ENCODE assay signal across 8 cellular contexts in genomic region chr11:67468835-67469811, GRCh38. TPM values are rescaled to one million over a fixed set of nuclear protein-coding genes. Genes with fewer than 3 reads are reported as not detected.
DNase-seq lines count a peak whose midpoint lies in the region; ATAC-seq and TF ChIP-seq lines count a peak whose summit lies in the region.

TMEM134 (minus strand) TSS chr11:67469251; CDS start chr11:67469192, 59 bp downstream.

- H3K9me3 ChIP-seq in HUES64 (ENCODE audit: insufficient read depth, low read depth, low read length) (no peaks in the 10 kb centered on the region), PC-3 (ENCODE audit: low read length) (no peaks in the 10 kb centered on the region)

- H4K20me1 ChIP-seq in PC-3 (ENCODE audit: low read length), result no peaks in the 10 kb centered on the region

- H3K4me2 ChIP-seq in PC-3 (ENCODE audit: low read length), result peak within 1 kb of the TSS; percentile 99

- BruUV-seq in PC-3 (replicated peaks; lab: Mats Ljungman, UMichigan), result TSS peak; percentile 59

- CTCF ChIA-PET in PC-3 (lab: Charles Lee), result interaction anchor here (0.7 to 2.0 kb wide), 2 partner anchors 68 to 118 kb away, joined by 3 to 15 read pairs; partner anchors contain the start of gene PPP1CA

- POLR2A ChIA-PET in PC-3 (lab: Charles Lee; ENCODE audit: unreplicated experiment), result no interaction called here

- TF ChIP-seq CTCF in PC-3 (conservative IDR thresholded peaks at IDR 0.05; ENCODE audit: low read depth, low read length), result peak; percentile 65

- H3K9ac ChIP-seq in HUES64 (ENCODE audit: low read depth, low read length) (peak within 1 kb of the TSS; percentile 77), PC-3 (ENCODE audit: low read length) (peak within 1 kb of the TSS; percentile 98)

- peaks cover 24% of the 10 kb centered on the region for H3K79me2 ChIP-seq in PC-3 (ENCODE audit: low read length)

- H3K9me2 ChIP-seq in PC-3 (replicated peaks; ENCODE audit: low read length), result no peaks in the 10 kb centered on the region

- intact Hi-C loops in PC-3 (cut with micrococcal nuclease), result loop anchor here (1.0 to 5.0 kb wide), 3 partner anchors 39 to 68 kb away; partner anchors contain the start of genes CDK2AP2, PPP1CA and RPS6KB2

- WGBS in HUES64, result 5% methylated on average over 81 of the region's 81 CpGs

- ATAC-seq in GM21367 (IDR thresholded peaks at IDR 0.05; ENCODE audit: unreplicated experiment), result peak; percentile 43
- peak; percentile 65 for ATAC-seq in PC-3

- peak within 1 kb of the TSS; percentile 83 for H2AFZ ChIP-seq in PC-3 (ENCODE audit: low read length)

- H3K27me3 ChIP-seq in HUES64 (ENCODE audit: insufficient read depth, low read length), result no peaks in the 10 kb centered on the region
- H3K27me3 ChIP-seq in PC-3 (ENCODE audit: low read length), result no peaks in the 10 kb centered on the region

- in situ Hi-C loops in Caki2 (cut with HindIII; ENCODE audit: low pct_unique_long_range_greater_than_20kb, low sequenced_read_pairs), result no loop called here

- peak within 1 kb of the TSS; percentile 93 for H3K4me3 ChIP-seq in HUES64 (ENCODE audit: low read length)
- H3K4me3 ChIP-seq in PC-3 (ENCODE audit: low read length), result peak within 1 kb of the TSS; percentile 85

- H3K4me1 ChIP-seq in HUES64 (ENCODE audit: insufficient read depth, low read length) (peaks cover 3% of the 10 kb centered on the region), PC-3 (ENCODE audit: insufficient read depth, low read length) (peaks cover 31% of the 10 kb centered on the region)

- peak within 1 kb of the TSS; percentile 58; the same call in 1 of the 2 replicates for H3K27ac ChIP-seq in HUES64 (ENCODE audit: low read depth, low read length)
- H3K27ac ChIP-seq in PC-3 (ENCODE audit: low read length), result peak within 1 kb of the TSS; percentile 90
- peak within 1 kb of the TSS; percentile 87 for H3K27ac ChIP-seq in epithelial cell of prostate

- DNase-seq in Caki2 (ENCODE audit: low read depth), result peak; percentile 62
- DNase-seq in PC-3, result peak; percentile 92
- DNase-seq in activated T-cell treated with anti-CD3 and anti-CD28 coated beads for 48 hours (ENCODE audit: low read depth), result peak; percentile 89
- DNase-seq in epithelial cell of prostate (ENCODE audit: low read depth, low spot score), result peak; percentile 43
- peak; percentile 92 for DNase-seq in mucosa of gallbladder (ENCODE audit: low spot score)
- DNase-seq in stimulated activated CD8-positive, alpha-beta memory T cell treated with anti-CD3 and anti-CD28 coated beads, Interleukin-4, amount 100 ng/mL, for 24 hours (ENCODE audit: low read depth), result peak; percentile 86

- H3K36me3 ChIP-seq in HUES64 (ENCODE audit: insufficient read depth, low read length), result no peaks in the 10 kb centered on the region
- no peaks in the 10 kb centered on the region for H3K36me3 ChIP-seq in PC-3 (ENCODE audit: low read depth, low read length)

- peaks cover 6% of the 10 kb centered on the region for H3F3A ChIP-seq in PC-3 (ENCODE audit: low read length, unreplicated experiment)

RNA-seq across cellular contexts. Expression of gene TMEM134, which starts in this region (rescaled TPM):
- 99.8 and 100 TPM in 2 replicates for total RNA-seq in Caki2 (2014; rRNA removed; shearing (Covaris generic); ENCODE audit: low replicate concordance)
- 26.9 TPM for polyA plus RNA-seq in HUES64 (2013, experiment 1 of 2)
- polyA plus RNA-seq in HUES64 (2013, experiment 2 of 2), result 45.5 TPM
- total RNA-seq in PC-3 (2014; rRNA removed) (73.5 and 107 TPM in 2 replicates), mucosa of gallbladder (75.1 TPM)

Comparison
In these comparisons a context has a peak if more than half of its experiments do, and no peak if none do; other contexts are left out.
1. Peak in every context shown above with its lines: DNase-seq, ATAC-seq, H3K4me3 ChIP-seq and H3K27ac ChIP-seq.